Comparison of ENCODE assay signal across 11 cellular contexts in the genomic region with DNA sequence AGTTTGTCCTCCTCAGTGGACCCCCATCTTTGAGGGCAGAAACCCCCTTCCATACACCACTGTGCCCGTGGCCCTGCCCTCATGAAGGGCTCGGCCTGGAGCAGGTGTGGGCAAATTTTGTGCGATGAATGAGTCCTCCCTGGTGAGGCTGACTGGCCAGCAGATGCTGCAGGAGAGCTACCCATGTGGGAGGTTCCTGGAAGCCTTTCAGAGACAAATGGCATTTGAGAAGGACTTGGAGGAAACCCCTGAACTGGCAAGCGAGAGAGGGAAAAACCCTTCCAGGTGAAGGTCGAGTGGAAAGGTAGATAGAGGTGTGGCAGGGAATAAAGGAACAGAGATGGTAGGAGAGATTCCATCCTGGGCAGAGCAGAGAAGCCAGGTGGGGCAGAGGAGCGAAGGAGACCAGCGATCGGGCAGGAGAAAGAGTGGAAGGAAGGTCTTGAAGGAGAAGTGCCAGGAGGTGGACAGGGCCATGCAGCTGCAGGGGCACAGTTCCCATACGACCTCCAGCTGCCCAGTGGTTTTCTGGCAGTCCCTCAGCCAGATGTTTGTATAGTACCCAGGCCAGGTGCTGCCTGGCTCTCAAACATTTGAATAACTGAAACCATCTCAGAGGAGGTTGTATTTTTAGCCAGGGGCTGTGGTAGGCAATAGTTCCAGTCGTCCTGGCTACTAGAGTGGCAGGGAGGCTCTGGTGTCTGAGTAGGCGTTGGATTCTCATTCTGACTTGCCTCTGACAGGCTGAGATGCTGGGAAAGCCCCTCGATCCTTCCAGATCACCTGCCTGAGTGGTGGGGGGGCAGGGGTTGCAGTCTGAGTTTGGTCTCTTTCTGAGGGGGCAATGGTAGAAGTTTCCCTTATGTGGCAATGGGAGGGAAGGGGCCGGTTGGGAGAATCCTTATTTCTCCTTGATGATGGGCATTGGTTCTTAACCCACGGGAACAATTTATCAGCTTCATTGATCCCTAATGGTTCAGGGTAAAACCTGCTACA. TPM values are rescaled to one million over a fixed set of nuclear protein-coding genes. Genes with fewer than 3 reads are reported as not detected.
A peak's percentile ranks its signal among the peaks of the same experiment; 100 is the strongest.
DNase-seq lines count a peak whose midpoint lies in the region; ATAC-seq and TF ChIP-seq lines count a peak whose summit lies in the region.
"Had no signal": no experiment of that assay in that cellular context is flagged by ENCODE, and none has a peak within 500 bp of the region (broad histone marks: within the 10 kb centered on the region; RNA-seq: fewer than 3 reads in every experiment).

No MANE protein-coding gene starts in this region.

- H3K4me1 Mint-ChIP-seq in stimulated activated naive B cell treated with anti-CD40 and anti-IgM and Interleukin-4, amounts not matched to agents 10 μg/mL and 1 μg/mL and 100 μg/mL, for 72 hours = peaks cover 31 to 55% of the 10 kb centered on the region in 2 donors

- no peak overlapping the region for H3K27ac ChIP-seq in caudate nucleus (ENCODE audit: low read depth, low read length)
- no peak overlapping the region for H3K27ac ChIP-seq in coronary artery
- H3K27ac ChIP-seq: right lobe of liver had no signal

- TF ChIP-seq CTCF in coronary artery (IDR thresholded peaks at IDR 0.05) = no peak

- peaks cover 8 to 14% of the 10 kb centered on the region in 2 donors for H3K9me3 Mint-ChIP-seq in stimulated activated naive B cell treated with anti-CD40 and anti-IgM and Interleukin-4, amounts not matched to agents 10 μg/mL and 1 μg/mL and 100 μg/mL, for 72 hours

- H3K27me3 Mint-ChIP-seq in stimulated activated naive B cell treated with anti-CD40 and anti-IgM and Interleukin-4, amounts not matched to agents 10 μg/mL and 1 μg/mL and 100 μg/mL, for 72 hours = peaks cover 0 to 1% of the 10 kb centered on the region in 2 donors

- H3K36me3 Mint-ChIP-seq in stimulated activated naive B cell treated with anti-CD40 and anti-IgM and Interleukin-4, amounts not matched to agents 10 μg/mL and 1 μg/mL and 100 μg/mL, for 72 hours = peaks cover 18 to 22% of the 10 kb centered on the region in 2 donors

- H3K4me3 ChIP-seq in coronary artery = no peak overlapping the region
- H3K4me3 ChIP-seq: right lobe of liver had no signal

- DNase-seq in activated CD8-positive, alpha-beta memory T cell treated with anti-CD3 and anti-CD28 coated beads for 24 hours = peak; percentile 65
- DNase-seq in activated CD8-positive, alpha-beta memory T cell treated with anti-CD3 and anti-CD28 coated beads, Interleukin-2, amount 50 U/mL, for 4 hours = no peak
- peak; percentile 97 for DNase-seq in NAMALWA (ENCODE audit: low spot score)
- DNase-seq in stimulated activated naive B cell treated with anti-CD40 and anti-IgM and Interleukin-4, amounts not matched to agents 10 μg/mL and 1 μg/mL and 100 μg/mL, for 72 hours = peak; percentile 90
- DNase-seq in HT-29 (ENCODE audit: low spot score) = no peak
- no peak for DNase-seq in caudate nucleus (lab: John Stamatoyannopoulos, UW)
- DNase-seq in coronary artery (ENCODE audit: low spot score) = no peak
- DNase-seq: activated gamma-delta T cell, NCI-H1092, right lobe of liver had no signal

- peak overlapping the region; percentile 85 for H3K27ac Mint-ChIP-seq in stimulated activated naive B cell treated with anti-CD40 and anti-IgM and Interleukin-4, amounts not matched to agents 10 μg/mL and 1 μg/mL and 100 μg/mL, for 72 hours

- peak overlapping the region; percentile 64 to 72 for H3K4me3 Mint-ChIP-seq in stimulated activated naive B cell treated with anti-CD40 and anti-IgM and Interleukin-4, amounts not matched to agents 10 μg/mL and 1 μg/mL and 100 μg/mL, for 72 hours

- peak; percentile 93 for ATAC-seq in HG02588 (IDR thresholded peaks at IDR 0.05; ENCODE audit: unreplicated experiment)
- peak; percentile 95 to 96 for ATAC-seq in stimulated activated naive B cell treated with anti-CD40 and anti-IgM and Interleukin-4, amounts not matched to agents 10 μg/mL and 1 μg/mL and 100 μg/mL, for 72 hours (replicated peaks)

RNA-seq across cellular contexts. Expression of a gene that starts 40.1 kb away (rescaled TPM):
- 43.5 and 45.5 TPM in 2 replicates for total RNA-seq in HT-29 (2014; rRNA removed; shearing (Covaris generic))

Comparison
In these comparisons a context has a peak if more than half of its experiments do, and no peak if none do; other contexts are left out.
1. DNase-seq: peak in activated CD8-positive, alpha-beta memory T cell treated with anti-CD3 and anti-CD28 coated beads for 24 hours (single experiment), NAMALWA (single experiment) and stimulated activated naive B cell treated with anti-CD40 and anti-IgM and Interleukin-4, amounts not matched to agents 10 μg/mL and 1 μg/mL and 100 μg/mL, for 72 hours (single experiment); none in activated CD8-positive, alpha-beta memory T cell treated with anti-CD3 and anti-CD28 coated beads, Interleukin-2, amount 50 U/mL, for 4 hours (single experiment), HT-29 (single experiment), caudate nucleus (0 of 61) and coronary artery (single experiment).